In genomic region chr7:137373507-137373906, GRCh38 we compare ENCODE assay signal across 8 cellular contexts. TPM values are rescaled to one million over a fixed set of nuclear protein-coding genes. Genes with fewer than 3 reads are reported as not detected.
"Had no signal": no experiment of that assay in that cellular context is flagged by ENCODE, and none has a peak within 500 bp of the region (broad histone marks: within the 10 kb centered on the region; RNA-seq: fewer than 3 reads in every experiment).

No MANE protein-coding gene starts in this region.

- H3K36me3 Mint-ChIP-seq: IgD-negative memory B cell had no signal

- FAIRE-seq: H54, HepG2 had no signal

- H3K27ac Mint-ChIP-seq: H9, IgD-negative memory B cell had no signal

- H3K27ac ChIP-seq: HL-60 had no signal

- H3K27me3 Mint-ChIP-seq: IgD-negative memory B cell had no signal

- DNase-seq: GOT3, H9, HCEC 1CT, KBM-7 had no signal

- H3K4me3 Mint-ChIP-seq: H9, IgD-negative memory B cell had no signal

- H3K4me1 Mint-ChIP-seq: IgD-negative memory B cell had no signal

- ATAC-seq: HepG2 had no signal

RNA-seq across cellular contexts. Expression of gene PTN, which starts 30.0 kb away (rescaled TPM):
- total RNA-seq: HepG2 had no signal
- polyA plus RNA-seq: HepG2, IgD-negative memory B cell had no signal
